Comparison of ENCODE assay signal across 11 cellular contexts in genomic region chr16:82344157-82344556, GRCh38.
A peak's percentile ranks its signal among the peaks of the same experiment; 100 is the strongest.
DNase-seq lines count a peak whose midpoint lies in the region; ATAC-seq and TF ChIP-seq lines count a peak whose summit lies in the region.
"Had no signal": no experiment of that assay in that cellular context is flagged by ENCODE, and none has a peak within 500 bp of the region (broad histone marks: within the 10 kb centered on the region; RNA-seq: fewer than 3 reads in every experiment).

No MANE protein-coding gene starts in this region.

- H3K27ac ChIP-seq in testis (no peak overlapping the region), thyroid gland (no peak overlapping the region)
- H3K27ac ChIP-seq: BLaER1 treated with 17β-estradiol and CSF1 and Interleukin-3, amounts not matched to agents 10 nM and 100 nM had no signal

- H3K27ac Mint-ChIP-seq in WTC11, result no peak overlapping the region

- TF ChIP-seq CTCF in WTC11 (IDR thresholded peaks at IDR 0.05), result peak; percentile 33; the same call in 1 of the 2 replicates
- peak in 2 of 3 experiments; percentile 29 to 34 for TF ChIP-seq CTCF in testis (IDR thresholded peaks at IDR 0.05)
- no peak for TF ChIP-seq CTCF in thyroid gland (IDR thresholded peaks at IDR 0.05)

- intact Hi-C loops in testis (cut with DNase I; ENCODE audit: low total_unique reads), result no loop called here
- intact Hi-C loops in thyroid gland (cut with DNase I), result no loop called here

- H3K4me1 ChIP-seq in testis, result no peaks in the 10 kb centered on the region
- no peaks in the 10 kb centered on the region for H3K4me1 ChIP-seq in thyroid gland

- peaks cover 30% of the 10 kb centered on the region for H3K9me3 Mint-ChIP-seq in WTC11

- peaks cover 25% of the 10 kb centered on the region for H3K4me1 Mint-ChIP-seq in WTC11

- 58% methylated on average over 4 of the region's 4 CpGs for WGBS in testis, 2 donors
- WGBS in thyroid gland, 2 donors, result 55 to 63% methylated on average over 4 of the region's 4 CpGs

- H3K4me3 Mint-ChIP-seq in WTC11, result no peak overlapping the region

- peaks cover 4% of the 10 kb centered on the region for H3K36me3 Mint-ChIP-seq in WTC11

- H3K4me3 ChIP-seq in testis (no peak overlapping the region), thyroid gland (replicated peaks in 1 of 3) (no peak overlapping the region)
- H3K4me3 ChIP-seq: BLaER1 treated with 17β-estradiol and CSF1 and Interleukin-3, amounts not matched to agents 10 nM and 100 nM had no signal

- TF ChIP-seq POLR2A in testis (IDR thresholded peaks at IDR 0.05), result no peak
- TF ChIP-seq POLR2A in thyroid gland (IDR thresholded peaks at IDR 0.05), result no peak

- DNase-seq in NOMO-1 treated with DMSO at 0.1 percent for 48 hours (lab: John Stamatoyannopoulos, UW; ENCODE audit: unreplicated experiment), result peak; percentile 3
- DNase-seq in NOMO-1 treated with dmso at 0.1 percent for 144 hours (lab: John Stamatoyannopoulos, UW; ENCODE audit: unreplicated experiment), result no peak
- peak; percentile 27 for DNase-seq in WTC11 (ENCODE audit: low spot score)
- peak; percentile 7 for DNase-seq in iPS DF 19.7 (ENCODE audit: low read depth, low spot score)
- DNase-seq in testis, result peak; percentile 38
- DNase-seq in thyroid gland, result no peak
- no peak for DNase-seq in DMS153 (lab: John Stamatoyannopoulos, UW)
- DNase-seq: GOT3, NCI-H2029 had no signal

- H3K27me3 Mint-ChIP-seq in WTC11 (ENCODE audit: low read depth), result no peaks in the 10 kb centered on the region

- ATAC-seq in WTC11 (peak; percentile 89), HG02759 (IDR thresholded peaks at IDR 0.05; ENCODE audit: unreplicated experiment) (no peak)

- H3K9me3 ChIP-seq in testis, result no peaks in the 10 kb centered on the region
- H3K9me3 ChIP-seq in thyroid gland, result no peaks in the 10 kb centered on the region
- H3K9me3 ChIP-seq: BLaER1 treated with 17β-estradiol and CSF1 and Interleukin-3, amounts not matched to agents 10 nM and 100 nM had no signal

- POLR2A ChIA-PET in WTC11 (lab: Charles Lee), result no interaction called here

- CTCF ChIA-PET in WTC11 (lab: Charles Lee), result interaction anchor here (0.6 to 3.3 kb wide), 30 partner anchors 10 to 1187 kb away, joined by 3 to 132 read pairs (median 4); no protein-coding TSS in a partner anchor

- H3K27me3 ChIP-seq in testis (no peaks in the 10 kb centered on the region), thyroid gland (no peaks in the 10 kb centered on the region)
- H3K27me3 ChIP-seq: BLaER1 treated with 17β-estradiol and CSF1 and Interleukin-3, amounts not matched to agents 10 nM and 100 nM had no signal

- H3K36me3 ChIP-seq in testis (ENCODE audit: low read depth, missing control alignments) (no peaks in the 10 kb centered on the region), thyroid gland (no peaks in the 10 kb centered on the region)
- H3K36me3 ChIP-seq: BLaER1 treated with 17β-estradiol and CSF1 and Interleukin-3, amounts not matched to agents 10 nM and 100 nM had no signal

TF ChIP-seq in WTC11, 78 proteins besides CTCF, POLR2A, EP300 and RAD21 (continues in another document):
- TF ChIP-seq ZSCAN18 (CRISPR knock-in tag; IDR thresholded peaks at IDR 0.05), result no peak
- TF ChIP-seq ATF3 (CRISPR knock-in tag; conservative IDR thresholded peaks at IDR 0.05), result no peak
- TF ChIP-seq, protein P1, sequence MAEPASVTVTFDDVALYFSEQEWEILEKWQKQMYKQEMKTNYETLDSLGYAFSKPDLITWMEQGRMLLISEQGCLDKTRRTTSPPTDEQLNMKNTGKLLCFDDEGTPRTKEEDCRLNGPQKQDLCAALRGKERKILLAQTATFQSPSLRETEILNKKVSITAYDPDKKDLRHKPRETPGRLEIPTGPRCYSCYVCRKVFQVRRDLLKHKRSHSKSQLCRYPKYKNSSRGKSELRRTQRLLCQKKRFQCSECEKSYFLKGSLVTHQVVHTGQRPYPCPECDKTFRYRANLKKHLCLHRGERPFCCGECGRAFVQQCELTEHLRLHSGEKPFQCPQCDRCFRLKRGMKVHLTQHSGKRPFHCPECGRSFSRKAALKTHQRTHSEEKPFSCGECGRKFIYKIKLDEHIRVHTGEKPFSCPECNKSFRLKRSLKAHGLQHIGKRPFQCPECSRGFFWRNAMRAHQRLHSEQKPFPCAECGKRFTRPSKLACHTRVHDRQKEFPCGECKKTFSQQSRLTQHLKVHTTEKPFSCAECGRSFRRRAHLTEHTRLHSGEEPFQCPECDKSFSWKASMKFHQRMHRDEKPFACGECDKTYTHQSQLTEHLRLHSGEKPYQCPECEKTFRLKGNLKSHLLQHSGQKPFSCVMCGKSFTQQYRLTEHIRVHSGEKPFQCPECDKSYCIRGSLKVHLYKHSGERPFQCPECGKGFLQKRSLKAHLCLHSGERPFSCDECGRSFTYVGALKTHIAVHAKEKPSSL (CRISPR knock-in tag; conservative IDR thresholded peaks at IDR 0.05), result no peak
- TF ChIP-seq, protein P2, sequence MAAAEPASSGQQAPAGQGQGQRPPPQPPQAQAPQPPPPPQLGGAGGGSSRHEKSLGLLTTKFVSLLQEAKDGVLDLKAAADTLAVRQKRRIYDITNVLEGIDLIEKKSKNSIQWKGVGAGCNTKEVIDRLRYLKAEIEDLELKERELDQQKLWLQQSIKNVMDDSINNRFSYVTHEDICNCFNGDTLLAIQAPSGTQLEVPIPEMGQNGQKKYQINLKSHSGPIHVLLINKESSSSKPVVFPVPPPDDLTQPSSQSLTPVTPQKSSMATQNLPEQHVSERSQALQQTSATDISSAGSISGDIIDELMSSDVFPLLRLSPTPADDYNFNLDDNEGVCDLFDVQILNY (CRISPR knock-in tag; IDR thresholded peaks at IDR 0.05), result no peak
- no peak for TF ChIP-seq ELF4 (CRISPR knock-in tag; IDR thresholded peaks at IDR 0.05; ENCODE audit: low read depth)
- no peak for TF ChIP-seq HMGA2 (CRISPR knock-in tag; IDR thresholded peaks at IDR 0.05)
- no peak for TF ChIP-seq MYBL2 (CRISPR knock-in tag; IDR thresholded peaks at IDR 0.05)
- TF ChIP-seq NR3C1 (CRISPR knock-in tag; conservative IDR thresholded peaks at IDR 0.05; ENCODE audit: low read depth), result no peak
- TF ChIP-seq GTF2I (CRISPR knock-in tag; conservative IDR thresholded peaks at IDR 0.05), result no peak
- TF ChIP-seq USF1 (CRISPR knock-in tag; IDR thresholded peaks at IDR 0.05), result no peak
- TF ChIP-seq FOXP4 (CRISPR knock-in tag; IDR thresholded peaks at IDR 0.05), result no peak
- no peak for TF ChIP-seq JAZF1 (CRISPR knock-in tag; IDR thresholded peaks at IDR 0.05)
- TF ChIP-seq E2F4 (CRISPR knock-in tag; IDR thresholded peaks at IDR 0.05; ENCODE audit: borderline replicate concordance, low read depth), result no peak
- TF ChIP-seq NR2C2 (CRISPR knock-in tag; IDR thresholded peaks at IDR 0.05), result no peak

Comparison
In these comparisons a context has a peak if more than half of its experiments do, and no peak if none do; other contexts are left out.
1. DNase-seq: peak in NOMO-1 treated with DMSO at 0.1 percent for 48 hours (single experiment), WTC11 (single experiment), iPS DF 19.7 (single experiment) and testis (single experiment); none in NOMO-1 treated with dmso at 0.1 percent for 144 hours (single experiment), thyroid gland (0 of 2) and DMS153 (single experiment).
2. CTCF ChIP-seq: peak in WTC11 (single experiment) and testis (2 of 3); none in thyroid gland (0 of 6).